In the genomic region with DNA sequence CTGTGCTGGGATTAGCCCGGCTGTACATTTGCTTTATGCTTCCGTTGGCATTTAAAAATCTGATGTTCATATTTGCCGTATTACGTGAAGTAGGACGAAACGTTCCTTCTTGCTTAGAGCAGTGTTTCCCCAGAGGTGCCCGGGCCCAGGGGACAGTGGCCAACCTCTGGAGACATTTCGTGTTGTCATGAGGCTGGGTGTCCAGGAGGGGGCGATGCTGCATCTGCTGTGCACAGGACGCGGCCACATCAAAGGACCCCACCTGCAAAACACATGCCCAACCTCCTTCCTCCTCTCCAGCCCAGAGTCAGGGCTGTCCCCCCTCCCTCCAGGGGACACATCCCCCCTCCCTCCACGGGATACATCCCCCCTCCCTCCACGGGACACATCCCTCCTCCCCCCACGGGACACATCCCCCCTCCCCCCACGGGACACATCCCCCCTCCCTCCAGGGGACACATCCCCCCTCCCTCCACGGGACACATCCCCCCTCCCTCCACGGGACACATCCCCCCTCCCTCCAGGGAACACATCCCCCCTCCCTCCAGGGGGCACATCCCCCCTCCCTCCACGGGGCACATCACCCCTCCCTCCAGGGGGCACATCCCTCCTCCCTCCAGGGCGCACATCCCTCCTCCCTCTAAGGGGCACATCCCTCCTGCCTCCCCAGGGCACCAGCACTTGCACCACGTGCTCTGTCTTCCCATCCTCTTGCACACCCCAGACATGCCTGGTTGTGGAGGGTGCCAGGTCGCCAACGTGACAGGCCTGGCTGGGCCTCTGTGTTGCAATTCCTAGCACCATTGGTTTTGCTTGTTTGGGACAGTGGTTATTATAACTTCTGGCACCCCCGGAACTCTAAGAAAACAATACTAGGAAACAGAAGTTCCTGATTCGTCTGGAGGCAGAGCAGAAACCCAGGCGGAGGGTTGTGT, we compare ENCODE assay signal across 8 cellular contexts. TPM values are rescaled to one million over a fixed set of nuclear protein-coding genes. Genes with fewer than 3 reads are reported as not detected.
DNase-seq lines count a peak whose midpoint lies in the region; ATAC-seq and TF ChIP-seq lines count a peak whose summit lies in the region.

No MANE protein-coding gene starts in this region.

- H3K4me1 ChIP-seq in breast epithelium = peaks cover 15 to 35% of the 10 kb centered on the region in 2 donors

- H3K27ac ChIP-seq in WERI-Rb-1 = peak overlapping the region; percentile 32
- H3K27ac ChIP-seq in breast epithelium = peak overlapping the region; percentile 71 to 75

- no peaks in the 10 kb centered on the region for H3K27me3 ChIP-seq in WERI-Rb-1 (ENCODE audit: insufficient read depth, low read depth, severe bottlenecking)
- peaks cover 0 to 2% of the 10 kb centered on the region in 2 donors for H3K27me3 ChIP-seq in breast epithelium

- H3K36me3 ChIP-seq in WERI-Rb-1 (peaks cover 24% of the 10 kb centered on the region), breast epithelium (no peaks in the 10 kb centered on the region)

- no peak for TF ChIP-seq POLR2A in breast epithelium (IDR thresholded peaks at IDR 0.05)

- TF ChIP-seq CTCF in WERI-Rb-1 (IDR thresholded peaks at IDR 0.05; ENCODE audit: low read depth, low read length) (peak; percentile 99), breast epithelium (IDR thresholded peaks at IDR 0.05) (peak; percentile 88 to 93 (median 91))

- DNase-seq in CD1c-positive myeloid dendritic cell (ENCODE audit: extremely low spot score) (peak; percentile 69), NCI-H2029 (lab: John Stamatoyannopoulos, UW) (peak; percentile 71), WERI-Rb-1 (peak; percentile 96), breast epithelium (ENCODE audit: low spot score in 2 of 2) (peak; percentile 88 to 94), iris pigment epithelial cell (ENCODE audit: low read depth) (peak; percentile 83)
- DNase-seq in stimulated activated CD4-positive, alpha-beta T cell treated with anti-CD3 and anti-CD28 coated beads, Interleukin-1b, Interleukin-23, amount 100 ng/mL, for 1 hour (ENCODE audit: low read depth in 2 of 2) = peak; percentile 73 to 76

- H3K4me3 ChIP-seq in WERI-Rb-1 (ENCODE audit: low read depth, low read length) = no peak overlapping the region
- H3K4me3 ChIP-seq in breast epithelium = no peak overlapping the region

- ATAC-seq in GM21825 (IDR thresholded peaks at IDR 0.05; ENCODE audit: unreplicated experiment) (peak; percentile 55), HG03139 (IDR thresholded peaks at IDR 0.05; ENCODE audit: unreplicated experiment) (no peak)

- intact Hi-C loops in breast epithelium (cut with DNase I; ENCODE audit: low total_unique reads) = loop anchor here (10.0 kb wide), 1 partner anchor 128 kb away; no protein-coding TSS in a partner anchor

- no peaks in the 10 kb centered on the region for H3K9me3 ChIP-seq in WERI-Rb-1 (ENCODE audit: severe bottlenecking)
- H3K9me3 ChIP-seq in breast epithelium = no peaks in the 10 kb centered on the region

RNA-seq across cellular contexts. Expression of a gene that starts 46.7 kb away (rescaled TPM):
- 100 to 1,000 TPM in 2 of 3 donors, 10 to 100 TPM in 1; 85.9 to 146 (median 103) TPM for total RNA-seq in breast epithelium

RNA-seq across cellular contexts. Expression of a gene that starts 58.2 kb away (rescaled TPM):
- total RNA-seq in breast epithelium = 10 to 100 TPM in 1 of 3 donors, 1 to 10 TPM in 2; 2.3 to 11.8 (median 5.2) TPM
